Comparison of ENCODE assay signal across 8 cellular contexts in the genomic region with DNA sequence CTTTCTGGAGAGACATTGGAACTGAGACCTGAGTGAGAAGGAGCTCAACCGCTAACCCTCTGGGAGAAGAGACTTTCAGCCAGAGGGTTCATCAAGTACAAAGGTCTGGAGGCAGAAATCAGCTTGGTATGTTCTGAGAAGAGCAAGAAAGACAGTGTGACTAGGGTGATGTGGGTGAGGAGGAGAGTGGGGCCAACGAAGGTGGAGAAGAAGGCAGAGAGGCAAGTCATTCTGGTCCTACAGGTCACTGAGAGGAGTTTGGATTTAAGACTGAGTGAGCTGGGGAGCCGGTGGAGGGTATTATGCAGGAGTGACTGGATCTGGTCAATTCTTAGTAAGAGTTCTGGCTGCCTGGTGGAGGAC. TPM values are rescaled to one million over a fixed set of nuclear protein-coding genes. Genes with fewer than 3 reads are reported as not detected.
A peak's percentile ranks its signal among the peaks of the same experiment; 100 is the strongest.
DNase-seq lines count a peak whose midpoint lies in the region; TF ChIP-seq lines count a peak whose summit lies in the region.

No MANE protein-coding gene starts in this region.

- DNase-seq in CD8-positive, alpha-beta memory T cell: no peak
- DNase-seq in OCI-M1 (lab: John Stamatoyannopoulos, UW) (peak; percentile 37), endodermal cell (no peak), osteoblast (ENCODE audit: insufficient read length, low spot score, missing footprints) (no peak), retina (no peak), GM13976 (ENCODE audit: low spot score) (no peak), NCI-H1048 (lab: John Stamatoyannopoulos, UW) (no peak), COLO668 (lab: John Stamatoyannopoulos, UW; ENCODE audit: unreplicated experiment) (no peak)

- H3K79me2 ChIP-seq in osteoblast (ENCODE audit: insufficient read depth, low read length): no peaks in the 10 kb centered on the region

- peak overlapping the region; percentile 70 to 87 (median 79) for H3K4me3 Mint-ChIP-seq in CD8-positive, alpha-beta memory T cell
- peak overlapping the region; percentile 63 for H3K4me3 Mint-ChIP-seq in endodermal cell

- no peaks in the 10 kb centered on the region for H3K9me3 ChIP-seq in CD8-positive, alpha-beta memory T cell (ENCODE audit: low read length)
- no peaks in the 10 kb centered on the region for H3K9me3 ChIP-seq in endodermal cell (ENCODE audit: control insufficient read depth, low read length)
- no peaks in the 10 kb centered on the region for H3K9me3 ChIP-seq in osteoblast (ENCODE audit: low read depth, low read length)

- H3K4me1 Mint-ChIP-seq in CD8-positive, alpha-beta memory T cell: peaks cover 36 to 37% (median 36%) of the 10 kb centered on the region in 3 donors
- peaks cover 20% of the 10 kb centered on the region for H3K4me1 Mint-ChIP-seq in endodermal cell

- peak overlapping the region; percentile 9 for H3K9ac ChIP-seq in endodermal cell (ENCODE audit: extremely low read depth, low read length, poor library complexity, severe bottlenecking)

- no peaks in the 10 kb centered on the region for H3K36me3 ChIP-seq in CD8-positive, alpha-beta memory T cell (ENCODE audit: insufficient read depth, low read length)
- H3K36me3 ChIP-seq in endodermal cell (ENCODE audit: control insufficient read depth, insufficient read depth, low read length): no peaks in the 10 kb centered on the region
- no peaks in the 10 kb centered on the region for H3K36me3 ChIP-seq in osteoblast (ENCODE audit: insufficient read depth, low read length)

- 68 to 76% methylated on average over 3 of the region's 3 CpGs for WGBS in endodermal cell (ENCODE audit: insufficient coverage in 1 of 2, insufficient read length in 1 of 2), 2 experiments

- peak overlapping the region; percentile 76 for H2AFZ ChIP-seq in osteoblast (ENCODE audit: low read length)

- H3K4me2 ChIP-seq in osteoblast (ENCODE audit: insufficient read depth, low read length): peak overlapping the region; percentile 83

- no peaks in the 10 kb centered on the region for H4K20me1 ChIP-seq in osteoblast (ENCODE audit: insufficient read depth, low read length)

- H3K27ac ChIP-seq in CD8-positive, alpha-beta memory T cell (ENCODE audit: low read depth, low read length): peak overlapping the region; percentile 57
- H3K27ac ChIP-seq in endodermal cell (ENCODE audit: low read depth, low read length) (peak overlapping the region; percentile 19), osteoblast (ENCODE audit: low read depth, low read length) (no peak overlapping the region)

- TF ChIP-seq CTCF in endodermal cell (conservative IDR thresholded peaks at IDR 0.05) (no peak), osteoblast (IDR thresholded peaks at IDR 0.05; ENCODE audit: extremely low read depth, low read depth, low read length) (no peak), GM13976 (IDR thresholded peaks at IDR 0.05; ENCODE audit: borderline replicate concordance, control extremely low read depth, extremely low read depth, insufficient read depth, missing control alignments) (no peak)

- POLR2A ChIA-PET in CD8-positive, alpha-beta memory T cell (lab: Charles Lee): no interaction called here

- H3K27me3 Mint-ChIP-seq in CD8-positive, alpha-beta memory T cell: no peaks in the 10 kb centered on the region
- H3K27me3 Mint-ChIP-seq in endodermal cell (ENCODE audit: insufficient read depth): peaks cover 21% of the 10 kb centered on the region

- peak overlapping the region; percentile 55 to 98 (median 95) for H3K27ac Mint-ChIP-seq in CD8-positive, alpha-beta memory T cell
- peak overlapping the region; percentile 76 for H3K27ac Mint-ChIP-seq in endodermal cell

- H3K4me1 ChIP-seq in CD8-positive, alpha-beta memory T cell (ENCODE audit: insufficient read depth, low read length): peaks cover 32% of the 10 kb centered on the region
- H3K4me1 ChIP-seq in endodermal cell (ENCODE audit: control insufficient read depth, insufficient read depth, low read length) (peaks cover 3% of the 10 kb centered on the region), osteoblast (ENCODE audit: insufficient read depth, low read length) (peaks cover 21% of the 10 kb centered on the region)

- no peaks in the 10 kb centered on the region for H3K36me3 Mint-ChIP-seq in CD8-positive, alpha-beta memory T cell
- no peaks in the 10 kb centered on the region for H3K36me3 Mint-ChIP-seq in endodermal cell (ENCODE audit: low read depth)

- CTCF ChIA-PET in CD8-positive, alpha-beta memory T cell (lab: Charles Lee): interaction anchor here (1.2 to 2.5 kb wide), 3 partner anchors 11 to 108 kb away, joined by 3 to 6 read pairs (median 6); no protein-coding TSS in a partner anchor

- peak overlapping the region; percentile 48 for H3K4me3 ChIP-seq in CD8-positive, alpha-beta memory T cell (ENCODE audit: low read length)
- H3K4me3 ChIP-seq in endodermal cell (ENCODE audit: low read length) (peak overlapping the region; percentile 86), osteoblast (ENCODE audit: insufficient read depth, low read length) (peak overlapping the region; percentile 68)

- in situ Hi-C loops in GM13976 (cut with MboI; ENCODE audit: low sequenced_read_pairs, unreplicated experiment): loop anchor here (10.0 kb wide), 1 partner anchor 85 kb away; no protein-coding TSS in a partner anchor

- peaks cover 0 to 2% (median 0%) of the 10 kb centered on the region in 5 donors for H3K9me3 Mint-ChIP-seq in CD8-positive, alpha-beta memory T cell
- H3K9me3 Mint-ChIP-seq in endodermal cell: no peaks in the 10 kb centered on the region

- no peaks in the 10 kb centered on the region for H3K27me3 ChIP-seq in CD8-positive, alpha-beta memory T cell (ENCODE audit: insufficient read depth, low read length, poor library complexity, severe bottlenecking)
- peaks cover 14% of the 10 kb centered on the region for H3K27me3 ChIP-seq in endodermal cell (ENCODE audit: control insufficient read depth, insufficient read depth, low read length, poor library complexity, severe bottlenecking)
- H3K27me3 ChIP-seq in osteoblast (ENCODE audit: insufficient read depth, low read length): no peaks in the 10 kb centered on the region

RNA-seq across cellular contexts. Expression of a gene that starts 12.2 kb away (rescaled TPM):
- total RNA-seq in CD8-positive, alpha-beta memory T cell: 1 to 10 TPM; 4.1 to 5.3 TPM
- not detected for polyA plus RNA-seq in CD8-positive, alpha-beta memory T cell
- not detected for total RNA-seq in endodermal cell
- polyA plus RNA-seq in endodermal cell (2013, experiment 1 of 2): 0.07 TPM
- 0.08 TPM for polyA plus RNA-seq in endodermal cell (2013, experiment 2 of 2)
- total RNA-seq in osteoblast: under 0.01 TPM in 2 replicates

RNA-seq across cellular contexts. Expression of a gene that starts 26.8 kb away (rescaled TPM):
- 10 to 100 TPM; 31.7 to 33.8 TPM for total RNA-seq in CD8-positive, alpha-beta memory T cell
- 30.7 TPM for polyA plus RNA-seq in CD8-positive, alpha-beta memory T cell
- 10 to 100 TPM in 1 of 2 donors, 1 to 10 TPM in 1; 9.2 to 11.1 TPM for total RNA-seq in endodermal cell
- polyA plus RNA-seq in endodermal cell (2013, experiment 1 of 2): 7.5 TPM
- polyA plus RNA-seq in endodermal cell (2013, experiment 2 of 2): 8.0 TPM
- 5.8 and 8.0 TPM in 2 replicates for total RNA-seq in osteoblast
